Comparison of ENCODE assay signal across 1 cellular context in genomic region chr17:57944796-57945362, GRCh38.
TF ChIP-seq lines count a peak whose summit lies in the region.

No MANE protein-coding gene starts in this region.

TF ChIP-seq in IMR-90, 13 proteins besides CTCF, POLR2A, EP300 and RAD21 (continued from another document):
- TF ChIP-seq ELK1 (IDR thresholded peaks at IDR 0.05; ENCODE audit: borderline replicate concordance, low read depth, low read length) (no peak), MXI1 (IDR thresholded peaks at IDR 0.05; ENCODE audit: borderline replicate concordance, low read depth, low read length) (no peak)
